In genomic region chr15:41558400-41559238, GRCh38 we compare ENCODE assay signal across 8 cellular contexts. TPM values are rescaled to one million over a fixed set of nuclear protein-coding genes. Genes with fewer than 3 reads are reported as not detected.
DNase-seq lines count a peak whose midpoint lies in the region; ATAC-seq and TF ChIP-seq lines count a peak whose summit lies in the region.

Gene TYRO3 (plus strand): TSS chr15:41559212. CDS start chr15:41559258, 46 bp downstream.

- no peak within 1 kb of the TSS for H3K27ac ChIP-seq in colonic mucosa
- no peak within 1 kb of the TSS for H3K27ac ChIP-seq in liver (ENCODE audit: low read depth in 1 of 2, low read length in 2 of 2)

- peak; percentile 3 for DNase-seq in GDM1 (lab: John Stamatoyannopoulos, UW)
- peak; percentile 63 for DNase-seq in LoVo (ENCODE audit: low spot score)
- DNase-seq in activated CD4-positive, alpha-beta T cell treated with anti-CD3 and anti-CD28 coated beads, Interleukin-2, amount 50 U/mL, for 1 hour, result peak; percentile 72
- peak; percentile 64 for DNase-seq in colonic mucosa
- DNase-seq in stimulated activated CD4-positive, alpha-beta T cell treated with anti-CD3 and anti-CD28 coated beads, Interleukin-2, amount 100 ng/mL, for 4 hours (ENCODE audit: low read depth), result peak; percentile 73

- H3K9me3 ChIP-seq in colonic mucosa, result no peaks in the 10 kb centered on the region
- H3K9me3 ChIP-seq in liver (ENCODE audit: control insufficient read depth in 4 of 4, low read length in 3 of 4), result no peaks in the 10 kb centered on the region

- H3K9ac ChIP-seq in colonic mucosa (ENCODE audit: low read depth in 2 of 2, low read length in 2 of 2) (peak within 1 kb of the TSS in 1 of 2 donors; percentile 37), liver (ENCODE audit: low read depth in 1 of 2, low read length in 2 of 2) (no peak within 1 kb of the TSS)

- H3K27me3 ChIP-seq in colonic mucosa (no peaks in the 10 kb centered on the region), liver (ENCODE audit: control insufficient read depth in 4 of 4, insufficient read depth in 4 of 4, low read length in 3 of 4) (no peaks in the 10 kb centered on the region)

- H3K4me1 ChIP-seq in colonic mucosa (no peaks in the 10 kb centered on the region), liver (ENCODE audit: control insufficient read depth in 4 of 4, insufficient read depth in 4 of 4, low read length in 3 of 4) (peaks cover 0 to 14% (median 9%) of the 10 kb centered on the region in 4 donors)

- ATAC-seq in HG02970 (IDR thresholded peaks at IDR 0.05; ENCODE audit: low FRiP score, unreplicated experiment), result no peak
- no peak for ATAC-seq in GM18873 (IDR thresholded peaks at IDR 0.05; ENCODE audit: low FRiP score, unreplicated experiment)

- H3K4me3 ChIP-seq in colonic mucosa (peak within 1 kb of the TSS; percentile 47), liver (ENCODE audit: low read depth in 1 of 3, low read length in 3 of 3) (peak within 1 kb of the TSS in 2 of 3 donors; percentile 26 to 73)

- no peak for TF ChIP-seq RAD21 in liver (IDR thresholded peaks at IDR 0.05)

- TF ChIP-seq CTCF in colonic mucosa (IDR thresholded peaks at IDR 0.05) (no peak), liver (IDR thresholded peaks at IDR 0.05; ENCODE audit: low read depth, low read length, missing input control) (no peak)

- intact Hi-C loops in colonic mucosa (cut with DNase I), result no loop called here

- no peaks in the 10 kb centered on the region for H3K36me3 ChIP-seq in colonic mucosa
- H3K36me3 ChIP-seq in liver (ENCODE audit: control insufficient read depth in 4 of 4, insufficient read depth in 3 of 4, low read depth in 1 of 4, low read length in 3 of 4), result no peaks in the 10 kb centered on the region

- WGBS in liver, result 2% methylated on average over 81 of the region's 81 CpGs

TF ChIP-seq in liver, 16 proteins besides CTCF, POLR2A, EP300 and RAD21:
- TF ChIP-seq NR2F2 (IDR thresholded peaks at IDR 0.05), result no peak
- no peak for TF ChIP-seq FOXA1 (IDR thresholded peaks at IDR 0.05)
- TF ChIP-seq REST (IDR thresholded peaks at IDR 0.05), result no peak
- no peak for TF ChIP-seq ATF3 (IDR thresholded peaks at IDR 0.05)
- no peak for TF ChIP-seq TAF1 (conservative IDR thresholded peaks at IDR 0.05)
- no peak for TF ChIP-seq EGR1 (IDR thresholded peaks at IDR 0.05; ENCODE audit: low read depth in 2 of 2)
- TF ChIP-seq MAX (IDR thresholded peaks at IDR 0.05), result no peak
- TF ChIP-seq HNF4A (conservative IDR thresholded peaks at IDR 0.05), result no peak
- TF ChIP-seq YY1 (IDR thresholded peaks at IDR 0.05), result no peak
- TF ChIP-seq RXRA (IDR thresholded peaks at IDR 0.05), result no peak
- TF ChIP-seq JUND (IDR thresholded peaks at IDR 0.05), result no peak
- TF ChIP-seq FOXA2 (IDR thresholded peaks at IDR 0.05), result no peak
- no peak for TF ChIP-seq SP1 (IDR thresholded peaks at IDR 0.05)
- no peak for TF ChIP-seq GABPA (IDR thresholded peaks at IDR 0.05 in 1 of 2, conservative IDR thresholded peaks at IDR 0.05 in 1 of 2)
- no peak for TF ChIP-seq ZBTB33 (IDR thresholded peaks at IDR 0.05)

RNA-seq across cellular contexts. Expression of gene TYRO3, which starts in this region (rescaled TPM):
- 1 to 10 TPM; 3.2 to 6.0 TPM for total RNA-seq in colonic mucosa
- total RNA-seq in liver, result 1 to 10 TPM; 2.2 to 2.3 TPM
- 1 to 10 TPM; 1.1 to 2.3 TPM for polyA plus RNA-seq in liver

Comparison
In these comparisons a context has a peak if more than half of its experiments do, and no peak if none do; other contexts are left out.
1. DNase-seq: peak in every context shown above with its lines; median percentile 73 in stimulated activated CD4-positive, alpha-beta T cell treated with anti-CD3 and anti-CD28 coated beads, Interleukin-2, amount 100 ng/mL, for 4 hours; 72 in activated CD4-positive, alpha-beta T cell treated with anti-CD3 and anti-CD28 coated beads, Interleukin-2, amount 50 U/mL, for 1 hour; 64 in colonic mucosa; 63 in LoVo; 3 in GDM1.